13 cellular contexts compared by ENCODE assay signal in the genomic region with DNA sequence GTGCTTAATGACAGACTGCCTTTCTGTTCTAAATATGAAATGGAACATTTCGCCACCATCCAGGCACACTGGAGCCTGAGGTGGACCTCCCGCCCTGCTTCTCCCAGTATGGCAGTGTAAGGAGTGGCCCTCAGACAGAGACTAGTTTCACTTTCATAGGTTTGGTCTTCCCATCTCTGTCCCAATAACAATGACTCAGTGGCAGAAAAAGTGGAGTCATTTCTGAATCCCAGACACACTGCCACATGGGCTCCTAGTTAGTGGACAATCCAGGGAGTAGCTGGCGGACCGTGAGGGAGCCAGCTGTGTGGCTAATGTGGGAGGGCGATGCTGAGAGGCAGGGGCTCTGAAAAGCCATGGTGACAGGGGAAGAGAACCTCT.
A peak's percentile ranks its signal among the peaks of the same experiment; 100 is the strongest.
DNase-seq lines count a peak whose midpoint lies in the region; ATAC-seq and TF ChIP-seq lines count a peak whose summit lies in the region.
"Had no signal": no experiment of that assay in that cellular context is flagged by ENCODE, and none has a peak within 500 bp of the region (broad histone marks: within the 10 kb centered on the region; RNA-seq: fewer than 3 reads in every experiment).

No MANE protein-coding gene starts in this region.

- peaks cover 4% of the 10 kb centered on the region for H3K4me1 Mint-ChIP-seq in T-helper 2 cell treated with Interferon-gamma antibody and Interleukin-4, amounts not matched to agents 5 μg/mL and 100 μg/mL, for 36 hours (ENCODE audit: low read depth)
- peaks cover 10% of the 10 kb centered on the region for H3K4me1 Mint-ChIP-seq in stimulated activated naive CD8-positive, alpha-beta T cell treated with anti-CD3 and anti-CD28 coated beads, Interleukin-15, amount 100 ng/mL, for 72 hours

- H3K4me3 ChIP-seq in WI38 (ENCODE audit: low read depth, low read length): 0 out of 2 replicates have a peak overlapping the region, but pooled peaks have one; percentile 11
- H3K4me3 ChIP-seq in stomach: no peak overlapping the region
- H3K4me3 ChIP-seq: lung, SJCRH30, tibial nerve had no signal

- TF ChIP-seq CTCF in WI38 (IDR thresholded peaks at IDR 0.05; ENCODE audit: low read depth, low read length) (no peak), stomach (IDR thresholded peaks at IDR 0.05) (no peak)

- H3K4me1 ChIP-seq in stomach: peaks cover 0 to 18% (median 2%) of the 10 kb centered on the region in 4 donors
- H3K4me1 ChIP-seq: SJCRH30 had no signal

- intact Hi-C loops in stomach (cut with DNase I; ENCODE audit: low total_unique reads): no loop called here

- peak; percentile 7 for DNase-seq in T-helper 2 cell treated with Interferon-gamma antibody and Interleukin-4, amounts not matched to agents 5 μg/mL and 100 μg/mL, for 36 hours (ENCODE audit: low spot score)
- DNase-seq in T-helper 2 cell: no peak
- peak; percentile 64 for DNase-seq in glomerular visceral epithelial cell (ENCODE audit: extremely low spot score)
- DNase-seq in stimulated activated naive CD8-positive, alpha-beta T cell treated with anti-CD3 and anti-CD28 coated beads, Interleukin-15, amount 100 ng/mL, for 72 hours: no peak
- DNase-seq in stomach: no peak
- DNase-seq in ureter (ENCODE audit: low spot score): no peak
- DNase-seq in NCI-H1930 (lab: John Stamatoyannopoulos, UW): no peak
- DNase-seq: activated CD8-positive, alpha-beta memory T cell treated with anti-CD3 and anti-CD28 coated beads, Interleukin-2, amount 50 U/mL, for 4 hours; effector memory CD8-positive, alpha-beta T cell; SJCRH30 had no signal

- ATAC-seq in stimulated activated naive CD8-positive, alpha-beta T cell treated with anti-CD3 and anti-CD28 coated beads, Interleukin-15, amount 100 ng/mL, for 72 hours: peak; percentile 8
- ATAC-seq: effector memory CD8-positive, alpha-beta T cell had no signal

- H3K9me3 ChIP-seq in stomach: no peaks in the 10 kb centered on the region
- H3K9me3 ChIP-seq: SJCRH30, tibial nerve had no signal

- no peaks in the 10 kb centered on the region for H3K36me3 Mint-ChIP-seq in T-helper 2 cell treated with Interferon-gamma antibody and Interleukin-4, amounts not matched to agents 5 μg/mL and 100 μg/mL, for 36 hours (ENCODE audit: low read depth)

- no peaks in the 10 kb centered on the region for H3K27me3 ChIP-seq in stomach
- H3K27me3 ChIP-seq: SJCRH30, tibial nerve had no signal

- H3K9me3 Mint-ChIP-seq in T-helper 2 cell treated with Interferon-gamma antibody and Interleukin-4, amounts not matched to agents 5 μg/mL and 100 μg/mL, for 36 hours: no peaks in the 10 kb centered on the region
- H3K9me3 Mint-ChIP-seq in stimulated activated naive CD8-positive, alpha-beta T cell treated with anti-CD3 and anti-CD28 coated beads, Interleukin-15, amount 100 ng/mL, for 72 hours: no peaks in the 10 kb centered on the region
- H3K9me3 Mint-ChIP-seq: effector memory CD8-positive, alpha-beta T cell had no signal

- no peaks in the 10 kb centered on the region for H3K36me3 ChIP-seq in stomach
- H3K36me3 ChIP-seq: SJCRH30, tibial nerve had no signal

- TF ChIP-seq POLR2A in stomach (IDR thresholded peaks at IDR 0.05): no peak

- H3K27me3 Mint-ChIP-seq in T-helper 2 cell treated with Interferon-gamma antibody and Interleukin-4, amounts not matched to agents 5 μg/mL and 100 μg/mL, for 36 hours (ENCODE audit: low read depth): no peaks in the 10 kb centered on the region
- H3K27me3 Mint-ChIP-seq in stimulated activated naive CD8-positive, alpha-beta T cell treated with anti-CD3 and anti-CD28 coated beads, Interleukin-15, amount 100 ng/mL, for 72 hours: peaks cover 17% of the 10 kb centered on the region

- no peak overlapping the region for H3K27ac ChIP-seq in stomach
- H3K27ac ChIP-seq: SJCRH30 had no signal

- peak overlapping the region; percentile 27 for H3K4me3 Mint-ChIP-seq in T-helper 2 cell treated with Interferon-gamma antibody and Interleukin-4, amounts not matched to agents 5 μg/mL and 100 μg/mL, for 36 hours
- H3K4me3 Mint-ChIP-seq in stimulated activated naive CD8-positive, alpha-beta T cell treated with anti-CD3 and anti-CD28 coated beads, Interleukin-15, amount 100 ng/mL, for 72 hours: no peak overlapping the region

- peak overlapping the region; percentile 15 for H3K27ac Mint-ChIP-seq in T-helper 2 cell treated with Interferon-gamma antibody and Interleukin-4, amounts not matched to agents 5 μg/mL and 100 μg/mL, for 36 hours
- no peak overlapping the region for H3K27ac Mint-ChIP-seq in stimulated activated naive CD8-positive, alpha-beta T cell treated with anti-CD3 and anti-CD28 coated beads, Interleukin-15, amount 100 ng/mL, for 72 hours
- H3K27ac Mint-ChIP-seq: effector memory CD8-positive, alpha-beta T cell had no signal

- WGBS in stomach, 5 donors: 90 to 97% (median 93%) methylated on average over 5 of the region's 5 CpGs

- no peak for TF ChIP-seq EP300 in stomach (IDR thresholded peaks at IDR 0.05)

Comparison
In these comparisons a context has a peak if more than half of its experiments do, and no peak if none do; other contexts are left out.
1. DNase-seq: peak in T-helper 2 cell treated with Interferon-gamma antibody and Interleukin-4, amounts not matched to agents 5 μg/mL and 100 μg/mL, for 36 hours (single experiment) and glomerular visceral epithelial cell (single experiment); none in T-helper 2 cell (0 of 5), stimulated activated naive CD8-positive, alpha-beta T cell treated with anti-CD3 and anti-CD28 coated beads, Interleukin-15, amount 100 ng/mL, for 72 hours (0 of 2), stomach (single experiment), ureter (single experiment) and NCI-H1930 (0 of 2).